2 cellular contexts compared by ENCODE assay signal in the genomic region with DNA sequence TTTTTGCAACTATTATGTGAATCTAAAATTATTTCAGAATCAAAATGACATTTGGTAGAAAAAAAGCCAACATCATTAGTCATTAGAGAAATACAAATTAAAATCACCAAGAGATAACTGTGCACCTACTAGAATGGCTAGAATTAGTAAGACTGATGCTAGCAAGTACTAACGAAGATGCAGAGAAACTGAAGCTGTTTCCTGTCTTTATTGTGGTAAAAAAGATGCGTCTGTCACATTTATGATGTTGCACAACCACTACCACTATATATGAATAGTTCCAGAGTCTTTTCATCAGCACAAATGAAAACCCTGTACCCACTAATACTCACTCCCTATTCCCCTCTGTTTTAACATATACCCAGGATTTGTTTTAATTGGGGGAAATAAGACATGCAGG.
A peak's percentile ranks its signal among the peaks of the same experiment; 100 is the strongest.
TF ChIP-seq lines count a peak whose summit lies in the region.

No MANE protein-coding gene starts in this region.

TF ChIP-seq in HepG2, 621 proteins besides CTCF, POLR2A, EP300 and RAD21:
- TF ChIP-seq FOXO1 (CRISPR knock-in tag; IDR thresholded peaks at IDR 0.05) = no peak
- peak; percentile 7; the same call in 1 of the 2 replicates for TF ChIP-seq CEBPB (IDR thresholded peaks at IDR 0.05; ENCODE audit: borderline replicate concordance, low read depth, low read length)

TF ChIP-seq in IMR-90, 13 proteins besides CTCF, POLR2A, EP300 and RAD21:
- no peak for TF ChIP-seq CHD1 (IDR thresholded peaks at IDR 0.05; ENCODE audit: low read depth, low read length)
- 0 out of 2 replicates have a peak, but pooled peaks have one; percentile 23 for TF ChIP-seq CEBPB (IDR thresholded peaks at IDR 0.05; ENCODE audit: low read depth, low read length)
